Comparison of ENCODE assay signal across 1 cellular context in genomic region chr1:161972828-161973227, GRCh38.
TF ChIP-seq lines count a peak whose summit lies in the region.

No MANE protein-coding gene starts in this region.

TF ChIP-seq in HepG2, 621 proteins besides CTCF, POLR2A, EP300 and RAD21 (continued from another document):
- TF ChIP-seq, protein P1, sequence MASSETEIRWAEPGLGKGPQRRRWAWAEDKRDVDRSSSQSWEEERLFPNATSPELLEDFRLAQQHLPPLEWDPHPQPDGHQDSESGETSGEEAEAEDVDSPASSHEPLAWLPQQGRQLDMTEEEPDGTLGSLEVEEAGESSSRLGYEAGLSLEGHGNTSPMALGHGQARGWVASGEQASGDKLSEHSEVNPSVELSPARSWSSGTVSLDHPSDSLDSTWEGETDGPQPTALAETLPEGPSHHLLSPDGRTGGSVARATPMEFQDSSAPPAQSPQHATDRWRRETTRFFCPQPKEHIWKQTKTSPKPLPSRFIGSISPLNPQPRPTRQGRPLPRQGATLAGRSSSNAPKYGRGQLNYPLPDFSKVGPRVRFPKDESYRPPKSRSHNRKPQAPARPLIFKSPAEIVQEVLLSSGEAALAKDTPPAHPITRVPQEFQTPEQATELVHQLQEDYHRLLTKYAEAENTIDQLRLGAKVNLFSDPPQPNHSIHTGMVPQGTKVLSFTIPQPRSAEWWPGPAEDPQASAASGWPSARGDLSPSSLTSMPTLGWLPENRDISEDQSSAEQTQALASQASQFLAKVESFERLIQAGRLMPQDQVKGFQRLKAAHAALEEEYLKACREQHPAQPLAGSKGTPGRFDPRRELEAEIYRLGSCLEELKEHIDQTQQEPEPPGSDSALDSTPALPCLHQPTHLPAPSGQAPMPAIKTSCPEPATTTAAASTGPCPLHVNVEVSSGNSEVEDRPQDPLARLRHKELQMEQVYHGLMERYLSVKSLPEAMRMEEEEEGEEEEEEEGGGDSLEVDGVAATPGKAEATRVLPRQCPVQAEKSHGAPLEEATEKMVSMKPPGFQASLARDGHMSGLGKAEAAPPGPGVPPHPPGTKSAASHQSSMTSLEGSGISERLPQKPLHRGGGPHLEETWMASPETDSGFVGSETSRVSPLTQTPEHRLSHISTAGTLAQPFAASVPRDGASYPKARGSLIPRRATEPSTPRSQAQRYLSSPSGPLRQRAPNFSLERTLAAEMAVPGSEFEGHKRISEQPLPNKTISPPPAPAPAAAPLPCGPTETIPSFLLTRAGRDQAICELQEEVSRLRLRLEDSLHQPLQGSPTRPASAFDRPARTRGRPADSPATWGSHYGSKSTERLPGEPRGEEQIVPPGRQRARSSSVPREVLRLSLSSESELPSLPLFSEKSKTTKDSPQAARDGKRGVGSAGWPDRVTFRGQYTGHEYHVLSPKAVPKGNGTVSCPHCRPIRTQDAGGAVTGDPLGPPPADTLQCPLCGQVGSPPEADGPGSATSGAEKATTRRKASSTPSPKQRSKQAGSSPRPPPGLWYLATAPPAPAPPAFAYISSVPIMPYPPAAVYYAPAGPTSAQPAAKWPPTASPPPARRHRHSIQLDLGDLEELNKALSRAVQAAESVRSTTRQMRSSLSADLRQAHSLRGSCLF (CRISPR knock-in tag; IDR thresholded peaks at IDR 0.05; ENCODE audit: borderline replicate concordance): no peak
TF ChIP-seq in HepG2: peak in this region for 0.
